Comparison of ENCODE assay signal across 8 cellular contexts in the genomic region with DNA sequence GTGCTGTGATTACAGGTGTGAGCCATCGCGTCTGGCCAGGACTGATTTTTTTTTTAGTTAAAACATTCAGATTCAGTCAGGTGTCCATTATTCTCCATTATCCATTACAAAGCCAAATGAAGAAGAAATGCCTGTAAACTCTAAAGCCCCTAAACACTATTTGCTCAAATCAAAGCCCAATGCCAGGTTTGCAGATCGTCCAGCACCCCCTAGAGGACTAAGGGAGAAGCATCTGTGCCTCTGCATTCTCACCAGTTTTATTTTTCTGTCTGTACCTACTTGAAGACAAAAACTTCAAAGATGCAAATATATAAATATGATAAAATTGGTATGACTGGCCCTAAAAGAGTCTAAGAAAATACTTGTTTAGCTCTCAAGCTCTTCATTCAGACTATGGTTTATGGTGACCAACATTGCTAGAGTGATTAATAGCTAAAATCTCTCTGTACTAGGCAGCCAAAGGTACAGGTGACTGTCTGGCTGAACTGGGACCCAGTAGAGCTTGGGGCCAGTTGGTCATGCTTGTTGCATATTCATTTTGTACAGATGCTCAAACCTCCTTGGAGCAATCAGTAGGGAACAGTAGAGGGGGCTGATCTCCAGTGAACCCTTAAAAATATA.
DNase-seq lines count a peak whose midpoint lies in the region; ATAC-seq, FAIRE-seq and TF ChIP-seq lines count a peak whose summit lies in the region.

No MANE protein-coding gene starts in this region.

- H3K4ac ChIP-seq in H1 (replicated peaks; ENCODE audit: insufficient read length, low read depth, low read length) = no peak overlapping the region

- no peaks in the 10 kb centered on the region for H3K36me3 ChIP-seq in OCI-LY7 (ENCODE audit: insufficient read depth, low read length)
- no peaks in the 10 kb centered on the region for H3K36me3 ChIP-seq in H1 (ENCODE audit: control insufficient read depth in 2 of 4, insufficient read depth in 4 of 4, low read length in 3 of 4)
- H3K36me3 ChIP-seq in osteoblast (ENCODE audit: insufficient read depth, low read length) = no peaks in the 10 kb centered on the region

- no peaks in the 10 kb centered on the region for H3K9me3 ChIP-seq in CD4-positive, alpha-beta T cell (ENCODE audit: control insufficient read depth, low read length)
- H3K9me3 ChIP-seq in OCI-LY7 (ENCODE audit: low read length) (no peaks in the 10 kb centered on the region), H1 (ENCODE audit: insufficient read depth in 2 of 2, low read depth in 1 of 2, low read length in 1 of 2) (no peaks in the 10 kb centered on the region), osteoblast (ENCODE audit: low read depth, low read length) (no peaks in the 10 kb centered on the region)

- no peak overlapping the region for H2AK5ac ChIP-seq in H1 (ENCODE audit: low read depth, low read length)

- FAIRE-seq in GM18507 (lab: Jason Lieb, UNC) (peak; percentile 60), H1 (lab: Jason Lieb, UNC) (no peak)

- H3K79me2 ChIP-seq in OCI-LY7 (ENCODE audit: insufficient read depth, low read depth, low read length) (no peaks in the 10 kb centered on the region), H1 (ENCODE audit: control insufficient read depth in 1 of 2, insufficient read depth in 2 of 2, low read length in 2 of 2) (no peaks in the 10 kb centered on the region), osteoblast (ENCODE audit: insufficient read depth, low read length) (no peaks in the 10 kb centered on the region)

- no peak for TF ChIP-seq POLR2A in H1 (IDR thresholded peaks at IDR 0.05; ENCODE audit: control extremely low read depth in 1 of 2, low read depth in 2 of 2, low read length in 2 of 2)

- peak in 1 of 10 experiments; percentile 3 for DNase-seq in CD4-positive, alpha-beta T cell
- peak; percentile 42 for DNase-seq in GM18507 (ENCODE audit: extremely low spot score, insufficient read length, low read depth)
- peak; percentile 59 for DNase-seq in OCI-LY7 (ENCODE audit: low spot score)
- DNase-seq in H1 (ENCODE audit: low read depth in 1 of 2, low spot score in 2 of 2) = no peak
- DNase-seq in osteoblast (ENCODE audit: insufficient read length, low spot score, missing footprints) = peak; percentile 63

- CTCF ChIA-PET in CD4-positive, alpha-beta T cell (lab: Charles Lee) = interaction anchor here (0.8 kb wide), 1 partner anchor 10 kb away, joined by 3 read pairs; no protein-coding TSS in a partner anchor
- CTCF ChIA-PET in OCI-LY7 (lab: Charles Lee; ENCODE audit: unreplicated experiment) (interaction anchor here (0.6 kb wide), 1 partner anchor 393 kb away, joined by 3 read pairs; no protein-coding TSS in a partner anchor), H1 (lab: Charles Lee; ENCODE audit: partially characterized antibody) (interaction anchor here (0.6 to 10.1 kb wide), 62 partner anchors 8 to 1138 kb away, joined by 3 to 78 read pairs (median 4); no protein-coding TSS in a partner anchor)

- no peaks in the 10 kb centered on the region for H3K9me2 ChIP-seq in OCI-LY7 (ENCODE audit: insufficient read depth, low read length)

- no peak overlapping the region; the same call in 1 of the 2 replicates for H2BK12ac ChIP-seq in H1 (ENCODE audit: low read depth, low read length)

- H3K27ac Mint-ChIP-seq in CD4-positive, alpha-beta T cell = no peak overlapping the region

- H3K4me2 ChIP-seq in OCI-LY7 (ENCODE audit: low read length) (no peak overlapping the region), H1 (ENCODE audit: insufficient read depth in 1 of 2, low read depth in 2 of 2, low read length in 2 of 2) (no peak overlapping the region), osteoblast (ENCODE audit: insufficient read depth, low read length) (no peak overlapping the region)

- no peak overlapping the region for H3K27ac ChIP-seq in CD4-positive, alpha-beta T cell (ENCODE audit: low read depth, low read length)
- H3K27ac ChIP-seq in OCI-LY7 (ENCODE audit: low read depth, low read length, poor library complexity, severe bottlenecking) = no peak overlapping the region
- H3K27ac ChIP-seq in H1 (ENCODE audit: low read depth, low read length) = no peak overlapping the region
- no peak overlapping the region for H3K27ac ChIP-seq in osteoblast (ENCODE audit: low read depth, low read length)

- H3K4me3 ChIP-seq in OCI-LY7 (ENCODE audit: low read depth, low read length, poor library complexity, severe bottlenecking) (no peak overlapping the region), H1 (ENCODE audit: extremely low read depth in 1 of 4, insufficient read depth in 2 of 4, low read depth in 3 of 4, low read length in 4 of 4) (no peak overlapping the region), osteoblast (ENCODE audit: insufficient read depth, low read length) (no peak overlapping the region)

- intact Hi-C loops in CD4-positive, alpha-beta T cell (cut with DNase I, micrococcal nuclease) = no loop called here
- intact Hi-C loops in OCI-LY7 (cut with micrococcal nuclease; ENCODE audit: unreplicated experiment) = loop anchor here (1.0 to 5.0 kb wide), 3 partner anchors 71 to 229 kb away; no protein-coding TSS in a partner anchor

- no peak overlapping the region for H2BK5ac ChIP-seq in H1 (ENCODE audit: low read depth, low read length)

- POLR2A ChIA-PET in CD4-positive, alpha-beta T cell (lab: Charles Lee) = no interaction called here
- POLR2A ChIA-PET in OCI-LY7 (lab: Charles Lee) = interaction anchor here (0.6 kb wide), 2 partner anchors 177 to 206 kb away, joined by 4 to 5 read pairs; no protein-coding TSS in a partner anchor
- POLR2A ChIA-PET in H1 (lab: Charles Lee; ENCODE audit: partially characterized antibody) = interaction anchor here (0.6 to 0.8 kb wide), 4 partner anchors 59 to 337 kb away, joined by 3 to 4 read pairs (median 3); no protein-coding TSS in a partner anchor

- no peak overlapping the region for H2BK20ac ChIP-seq in H1 (ENCODE audit: low read length)

- H4K20me1 ChIP-seq in OCI-LY7 (ENCODE audit: insufficient read depth, low read length) = no peaks in the 10 kb centered on the region
- no peaks in the 10 kb centered on the region for H4K20me1 ChIP-seq in H1 (replicated peaks in 1 of 2; ENCODE audit: control insufficient read depth in 1 of 2, insufficient read depth in 2 of 2, low read length in 2 of 2)
- H4K20me1 ChIP-seq in osteoblast (ENCODE audit: insufficient read depth, low read length) = no peaks in the 10 kb centered on the region

- H3K27me3 Mint-ChIP-seq in CD4-positive, alpha-beta T cell = no peaks in the 10 kb centered on the region

- no peak overlapping the region for H3K23ac ChIP-seq in H1 (ENCODE audit: insufficient read length)

- 43% methylated on average over 3 of the region's 3 CpGs; no CpG with 5 or more reads in 1 of the 2 experiments for WGBS in H1 (ENCODE audit: extremely low coverage in 1 of 2, insufficient coverage in 1 of 2, insufficient read length in 1 of 2, insufficient replicate concordance in 2 of 2, low coverage in 1 of 2, low lambda C conversion rate in 2 of 2, missing lambda C conversion rate in 1 of 2), 2 experiments

- H3K36me3 Mint-ChIP-seq in CD4-positive, alpha-beta T cell (ENCODE audit: low read depth) = peaks cover 76% of the 10 kb centered on the region

- ATAC-seq in CD4-positive, alpha-beta T cell (ENCODE audit: poor library complexity) = no peak
- ATAC-seq in GM18870 (IDR thresholded peaks at IDR 0.05; ENCODE audit: unreplicated experiment) = no peak
- ATAC-seq in HG02884 (IDR thresholded peaks at IDR 0.05; ENCODE audit: unreplicated experiment) = no peak
- ATAC-seq in GM21619 (IDR thresholded peaks at IDR 0.05; ENCODE audit: unreplicated experiment) = no peak

- no peaks in the 10 kb centered on the region for H3K27me3 ChIP-seq in CD4-positive, alpha-beta T cell (ENCODE audit: control insufficient read depth, insufficient read depth, low read length)
- H3K27me3 ChIP-seq in H1 (replicated peaks in 1 of 4; ENCODE audit: control insufficient read depth in 3 of 4, extremely low read depth in 1 of 4, insufficient read depth in 3 of 4, low read length in 3 of 4) = no peaks in the 10 kb centered on the region
- H3K27me3 ChIP-seq in osteoblast (ENCODE audit: insufficient read depth, low read length) = no peaks in the 10 kb centered on the region

- H3K4me3 Mint-ChIP-seq in CD4-positive, alpha-beta T cell = no peak overlapping the region

- TF ChIP-seq EP300 in H1 (IDR thresholded peaks at IDR 0.05; ENCODE audit: borderline replicate concordance in 1 of 2, low read depth in 2 of 2, low read length in 2 of 2) = no peak

- no peaks in the 10 kb centered on the region for H3K4me1 Mint-ChIP-seq in CD4-positive, alpha-beta T cell (ENCODE audit: low read depth)

- peak; percentile 27 for TF ChIP-seq CTCF in CD4-positive, alpha-beta T cell (IDR thresholded peaks at IDR 0.05)
- TF ChIP-seq CTCF in OCI-LY7 (conservative IDR thresholded peaks at IDR 0.05; ENCODE audit: low read length) (peak; percentile 95), H1 (IDR thresholded peaks at IDR 0.05; ENCODE audit: control extremely low read depth in 1 of 3, insufficient read depth in 1 of 3, low read depth in 1 of 3, low read length in 3 of 3) (peak; percentile 57 to 84 (median 78)), osteoblast (IDR thresholded peaks at IDR 0.05; ENCODE audit: extremely low read depth, low read depth, low read length) (peak; percentile 95)

- no peak overlapping the region for H3K9ac ChIP-seq in H1 (replicated peaks in 1 of 4; ENCODE audit: extremely low read depth in 1 of 4, low read depth in 3 of 4, low read length in 3 of 4)

- no peak overlapping the region for H4K8ac ChIP-seq in H1 (ENCODE audit: extremely low read depth, insufficient read depth, low read length)

- no peak overlapping the region for H3K56ac ChIP-seq in H1 (replicated peaks; ENCODE audit: insufficient read length, low read depth, low read length)

- H2AFZ ChIP-seq in OCI-LY7 (ENCODE audit: low read length) (no peak overlapping the region), H1 (ENCODE audit: low read length) (no peak overlapping the region), osteoblast (ENCODE audit: low read length) (no peak overlapping the region)

- no peak overlapping the region for H4K91ac ChIP-seq in H1 (replicated peaks; ENCODE audit: insufficient read length, low read length)

- H2BK120ac ChIP-seq in H1 (replicated peaks; ENCODE audit: low read depth, low read length) = no peak overlapping the region

- BruUV-seq in OCI-LY7 (replicated peaks; lab: Mats Ljungman, UMichigan) = no TSS peak

- H4K5ac ChIP-seq in H1 (ENCODE audit: insufficient read length, low read depth, low read length) = no peak overlapping the region

- H3K4me1 ChIP-seq in OCI-LY7 (ENCODE audit: insufficient read depth, low read length, poor library complexity, severe bottlenecking) (no peaks in the 10 kb centered on the region), H1 (replicated peaks in 1 of 4; ENCODE audit: control insufficient read depth in 3 of 4, insufficient read depth in 4 of 4, low read length in 3 of 4) (peaks cover 12 to 19% (median 15%) of the 10 kb centered on the region in 4 experiments; a peak in 6 of 7 replicates), osteoblast (ENCODE audit: insufficient read depth, low read length) (peaks cover 47% of the 10 kb centered on the region)

- H3K23me2 ChIP-seq in H1 (ENCODE audit: low read depth, low read length) = no peaks in the 10 kb centered on the region

- no peaks in the 10 kb centered on the region for H3K79me1 ChIP-seq in H1 (ENCODE audit: low read depth, low read length)

- no peak overlapping the region for H3K14ac ChIP-seq in H1 (ENCODE audit: insufficient read length)

- peak; percentile 87 to 92 for TF ChIP-seq RAD21 in H1 (IDR thresholded peaks at IDR 0.05 in 1 of 2, conservative IDR thresholded peaks at IDR 0.05 in 1 of 2; ENCODE audit: low read depth in 2 of 2, low read length in 2 of 2)

- H2BK15ac ChIP-seq in H1 (ENCODE audit: low read length) = no peak overlapping the region

- no peak overlapping the region for H3K18ac ChIP-seq in H1 (ENCODE audit: extremely low read depth, low read length)

- H3K9me3 Mint-ChIP-seq in CD4-positive, alpha-beta T cell = no peaks in the 10 kb centered on the region

Comparison
In these comparisons a context has a peak if more than half of its experiments do, and no peak if none do; other contexts are left out.
1. DNase-seq: peak in GM18507 (single experiment), OCI-LY7 (single experiment) and osteoblast (single experiment); none in H1 (0 of 2).
2. CTCF ChIP-seq: peak in every context shown above with its lines; median percentile 95 in OCI-LY7; 95 in osteoblast; 78 in H1; 27 in CD4-positive, alpha-beta T cell.